ENCODE assay signal across 12 cellular contexts in the genomic region with DNA sequence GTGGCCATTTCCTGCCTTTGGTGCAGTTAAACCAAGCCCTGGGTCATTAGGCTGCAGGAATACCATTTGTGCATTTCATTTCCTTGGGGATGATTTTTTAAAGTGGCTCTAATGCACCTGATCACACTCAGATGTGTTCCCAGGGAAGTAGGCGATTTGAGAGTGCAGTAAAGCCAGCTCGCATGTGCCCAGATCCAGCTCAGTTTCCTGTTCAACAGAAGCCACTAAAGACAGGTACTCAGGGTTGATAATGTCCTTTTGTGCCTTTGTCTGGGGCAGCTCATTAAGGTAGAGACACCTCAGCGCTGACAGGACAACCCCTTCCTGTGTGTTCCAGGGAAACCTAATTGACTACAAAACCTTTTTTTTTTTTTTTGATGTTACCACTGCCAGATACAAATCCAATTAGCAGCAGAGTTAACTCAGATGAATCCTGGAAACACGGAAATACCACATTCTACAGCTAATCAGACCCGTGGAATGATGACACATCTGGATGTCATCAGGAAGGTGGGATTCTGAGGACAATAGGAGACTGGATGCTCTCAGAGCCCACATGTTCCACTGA. TPM values are rescaled to one million over a fixed set of nuclear protein-coding genes. Genes with fewer than 3 reads are reported as not detected.
DNase-seq lines count a peak whose midpoint lies in the region; ATAC-seq, FAIRE-seq and TF ChIP-seq lines count a peak whose summit lies in the region.
"Had no signal": no experiment of that assay in that cellular context is flagged by ENCODE, and none has a peak within 500 bp of the region (broad histone marks: within the 10 kb centered on the region; RNA-seq: fewer than 3 reads in every experiment).

No MANE protein-coding gene starts in this region.

- ATAC-seq in RWPE2 (ENCODE audit: low read depth) (0 out of 3 replicates have a peak, but pooled peaks have one; percentile 33), HG02938 (IDR thresholded peaks at IDR 0.05; ENCODE audit: unreplicated experiment) (no peak)

- H3K36me3 ChIP-seq in A673 (ENCODE audit: insufficient read depth, low read length, poor library complexity, severe bottlenecking) (no peaks in the 10 kb centered on the region), RWPE2 (ENCODE audit: low read depth) (no peaks in the 10 kb centered on the region), endothelial cell of umbilical vein (ENCODE audit: control insufficient read depth in 2 of 2, extremely low read depth in 1 of 2, insufficient read depth in 2 of 2, low read length in 2 of 2) (no peaks in the 10 kb centered on the region)
- H3K36me3 ChIP-seq: neural progenitor cell had no signal

- no peak overlapping the region for H2AFZ ChIP-seq in endothelial cell of umbilical vein (ENCODE audit: low read depth, low read length)
- H2AFZ ChIP-seq: neural progenitor cell had no signal

- no peak overlapping the region for H3K4me3 ChIP-seq in A673 (ENCODE audit: low read depth, low read length, poor library complexity, severe bottlenecking)
- H3K4me3 ChIP-seq in RWPE2 (ENCODE audit: severe bottlenecking), result no peak overlapping the region
- no peak overlapping the region for H3K4me3 ChIP-seq in endothelial cell of umbilical vein (replicated peaks in 1 of 3; ENCODE audit: insufficient read depth in 1 of 3, low read depth in 1 of 3, low read length in 3 of 3)
- H3K4me3 ChIP-seq: neural progenitor cell had no signal

- POLR2A ChIA-PET in A673 (lab: Charles Lee; ENCODE audit: low non-redundant PET), result no interaction called here
- POLR2A ChIA-PET in endothelial cell of umbilical vein (lab: Charles Lee), result interaction anchor here (0.7 kb wide), 1 partner anchor 226 kb away, joined by 3 read pairs; no protein-coding TSS in a partner anchor

- no peak overlapping the region for H3K9ac ChIP-seq in endothelial cell of umbilical vein (replicated peaks; ENCODE audit: extremely low read depth, insufficient read depth, low read length)
- H3K9ac ChIP-seq: neural progenitor cell had no signal

- intact Hi-C loops in A673 (cut with micrococcal nuclease; ENCODE audit: unreplicated experiment), result no loop called here
- intact Hi-C loops in endothelial cell of umbilical vein (cut with micrococcal nuclease), result loop anchor here (10.0 kb wide), 1 partner anchor 315 kb away; no protein-coding TSS in a partner anchor

- H3K4me1 ChIP-seq in A673 (ENCODE audit: insufficient read depth, low read length, poor library complexity, severe bottlenecking) (peaks cover 3% of the 10 kb centered on the region), RWPE2 (ENCODE audit: insufficient read depth, poor library complexity, severe bottlenecking) (peaks cover 3% of the 10 kb centered on the region), endothelial cell of umbilical vein (ENCODE audit: control insufficient read depth, extremely low read depth, insufficient read depth, low read length) (no peaks in the 10 kb centered on the region)

- TF ChIP-seq CTCF in A673 (conservative IDR thresholded peaks at IDR 0.05; ENCODE audit: low read depth, low read length) (no peak), RWPE2 (IDR thresholded peaks at IDR 0.05; ENCODE audit: poor library complexity, severe bottlenecking) (no peak), endothelial cell of umbilical vein (IDR thresholded peaks at IDR 0.05; ENCODE audit: extremely low read depth in 1 of 2, insufficient read depth in 1 of 2, low read depth in 1 of 2, low read length in 2 of 2) (no peak)

- H3K27ac ChIP-seq in A673 (ENCODE audit: low read depth, low read length, poor library complexity, severe bottlenecking) (no peak overlapping the region), RWPE2 (ENCODE audit: poor library complexity, severe bottlenecking) (no peak overlapping the region), endothelial cell of umbilical vein (ENCODE audit: insufficient read depth, low read depth, low read length) (no peak overlapping the region)
- H3K27ac ChIP-seq: neural progenitor cell had no signal

- H3K27me3 ChIP-seq in A673 (replicated peaks; ENCODE audit: insufficient read depth, low read depth, low read length, poor library complexity) (no peaks in the 10 kb centered on the region), RWPE2 (ENCODE audit: insufficient read depth, poor library complexity, severe bottlenecking) (no peaks in the 10 kb centered on the region), endothelial cell of umbilical vein (ENCODE audit: control insufficient read depth in 2 of 2, insufficient read depth in 2 of 2, low read length in 2 of 2) (no peaks in the 10 kb centered on the region)
- H3K27me3 ChIP-seq: neural progenitor cell had no signal

- H3K9me3 ChIP-seq in A673 (ENCODE audit: low read depth, low read length, poor library complexity, severe bottlenecking) (no peaks in the 10 kb centered on the region), RWPE2 (ENCODE audit: severe bottlenecking) (no peaks in the 10 kb centered on the region), endothelial cell of umbilical vein (replicated peaks; ENCODE audit: control insufficient read depth, insufficient read depth, low read length) (no peaks in the 10 kb centered on the region)

- TF ChIP-seq POLR2A in endothelial cell of umbilical vein (IDR thresholded peaks at IDR 0.05; ENCODE audit: low read depth, low read length) (no peak), H54 (IDR thresholded peaks at IDR 0.05; ENCODE audit: low read depth, low read length) (no peak)

- no peaks in the 10 kb centered on the region for H3K79me2 ChIP-seq in endothelial cell of umbilical vein (ENCODE audit: control insufficient read depth, insufficient read depth, low read length)

- no peaks in the 10 kb centered on the region for H4K20me1 ChIP-seq in endothelial cell of umbilical vein (replicated peaks; ENCODE audit: control insufficient read depth, extremely low read depth, insufficient read depth, low read length)

- BruUV-seq in A673 (replicated peaks; lab: Mats Ljungman, UMichigan) (no TSS peak), endothelial cell of umbilical vein (replicated peaks; lab: Mats Ljungman, UMichigan) (no TSS peak)

- CTCF ChIA-PET in A673 (lab: Charles Lee), result no interaction called here
- CTCF ChIA-PET in endothelial cell of umbilical vein (lab: Charles Lee), result interaction anchor here (0.8 to 4.5 kb wide), 3 partner anchors 8 to 211 kb away, joined by 3 to 39 read pairs (median 4); no protein-coding TSS in a partner anchor

- H3K9me1 ChIP-seq in endothelial cell of umbilical vein (replicated peaks; ENCODE audit: control insufficient read depth, extremely low read depth, insufficient read depth, low read length), result no peaks in the 10 kb centered on the region

- FAIRE-seq in endothelial cell of umbilical vein (lab: Jason Lieb, UNC), result peak; percentile 44
- no peak for FAIRE-seq in H54 (lab: Jason Lieb, UNC)

- DNase-seq in A673 (ENCODE audit: low spot score), result peak; percentile 28
- DNase-seq in EL, result peak; percentile 72
- DNase-seq in RWPE2 (ENCODE audit: low spot score), result no peak
- no peak for DNase-seq in endothelial cell of umbilical vein (ENCODE audit: low read depth, low spot score)
- DNase-seq in NCI-H187 treated with DMSO at 0.1 percent for 48 hours (lab: John Stamatoyannopoulos, UW), result no peak
- no peak for DNase-seq in H54 (ENCODE audit: insufficient read length, low spot score)
- no peak for DNase-seq in DMS114 treated with DMSO at 0.1 percent for 48 hours (lab: John Stamatoyannopoulos, UW; ENCODE audit: unreplicated experiment)
- DNase-seq: activated effector memory CD4-positive, alpha-beta T cell treated with Interleukin-2 at 50 U/mL for 16 hours; DND-41; NCI-H2171 treated with DMSO at 0.1 percent for 48 hours had no signal

- dilution Hi-C loops in endothelial cell of umbilical vein (cut with MboI; ENCODE audit: extremely low pct_ligation_motif_present, low sequenced_read_pairs), result loop anchor here (10.0 kb wide), 1 partner anchor 205 kb away; no protein-coding TSS in a partner anchor

- H3K4me2 ChIP-seq in endothelial cell of umbilical vein (ENCODE audit: insufficient read depth, low read length), result no peak overlapping the region
- H3K4me2 ChIP-seq: neural progenitor cell had no signal

TF ChIP-seq in endothelial cell of umbilical vein, 7 proteins besides CTCF, POLR2A, EP300 and RAD21:
- no peak for TF ChIP-seq JUN (IDR thresholded peaks at IDR 0.05; ENCODE audit: borderline replicate concordance, insufficient read depth, insufficient read length, low read depth)
- TF ChIP-seq GATA2 (IDR thresholded peaks at IDR 0.05; ENCODE audit: insufficient read depth, insufficient read length, low read depth, low read length), result no peak
- TF ChIP-seq EZH2 (IDR thresholded peaks at IDR 0.05; ENCODE audit: borderline replicate concordance, low read depth, low read length, severe bottlenecking), result no peak
- TF ChIP-seq, protein P1, sequence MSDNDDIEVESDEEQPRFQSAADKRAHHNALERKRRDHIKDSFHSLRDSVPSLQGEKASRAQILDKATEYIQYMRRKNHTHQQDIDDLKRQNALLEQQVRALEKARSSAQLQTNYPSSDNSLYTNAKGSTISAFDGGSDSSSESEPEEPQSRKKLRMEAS (IDR thresholded peaks at IDR 0.05; ENCODE audit: insufficient read depth, insufficient read length), result no peak
- TF ChIP-seq FOS (IDR thresholded peaks at IDR 0.05; ENCODE audit: borderline replicate concordance, insufficient read depth, low read length), result no peak
- no peak for TF ChIP-seq MYC (IDR thresholded peaks at IDR 0.05; ENCODE audit: low read depth, low read length)
- TF ChIP-seq POLR2AphosphoS5 (IDR thresholded peaks at IDR 0.05; ENCODE audit: insufficient read depth, low read depth, low read length), result no peak
TF ChIP-seq in endothelial cell of umbilical vein: peak in this region for 0.

RNA-seq across cellular contexts. Expression of a gene that starts 15.2 kb away (rescaled TPM):
- total RNA-seq in A673 (2021), result not detected in 2 replicates
- 8.7 and 11.3 TPM in 2 replicates for total RNA-seq in endothelial cell of umbilical vein
- 18.2 and 30.8 TPM in 2 replicates for polyA plus RNA-seq in endothelial cell of umbilical vein
- 5.4 and 5.9 TPM in 2 replicates for polyA plus RNA-seq in endothelial cell of umbilical vein (2011; cell fraction: cytosol; rRNA removed)
- polyA plus RNA-seq in endothelial cell of umbilical vein (2011; cell fraction: nucleus; rRNA removed), result 7.2 and 9.4 TPM in 2 replicates
- polyA plus RNA-seq in endothelial cell of umbilical vein (2012), result 3.2 and 3.9 TPM in 2 replicates
- polyA minus RNA-seq in endothelial cell of umbilical vein, result 19.1 and 26.3 TPM in 2 replicates
- polyA minus RNA-seq in endothelial cell of umbilical vein (2011; cell fraction: cytosol; rRNA and poly(A)+ RNA removed), result not detected
- polyA minus RNA-seq in endothelial cell of umbilical vein (2011; cell fraction: nucleus; rRNA and poly(A)+ RNA removed), result 5.0 and 5.2 TPM in 2 replicates

Comparison
In these comparisons a context has a peak if more than half of its experiments do, and no peak if none do; other contexts are left out.
1. DNase-seq: peak in A673 (single experiment) and EL (single experiment); none in RWPE2 (single experiment), endothelial cell of umbilical vein (single experiment), NCI-H187 treated with DMSO at 0.1 percent for 48 hours (single experiment), H54 (single experiment) and DMS114 treated with DMSO at 0.1 percent for 48 hours (single experiment).